1 cellular context compared by ENCODE assay signal in the genomic region with DNA sequence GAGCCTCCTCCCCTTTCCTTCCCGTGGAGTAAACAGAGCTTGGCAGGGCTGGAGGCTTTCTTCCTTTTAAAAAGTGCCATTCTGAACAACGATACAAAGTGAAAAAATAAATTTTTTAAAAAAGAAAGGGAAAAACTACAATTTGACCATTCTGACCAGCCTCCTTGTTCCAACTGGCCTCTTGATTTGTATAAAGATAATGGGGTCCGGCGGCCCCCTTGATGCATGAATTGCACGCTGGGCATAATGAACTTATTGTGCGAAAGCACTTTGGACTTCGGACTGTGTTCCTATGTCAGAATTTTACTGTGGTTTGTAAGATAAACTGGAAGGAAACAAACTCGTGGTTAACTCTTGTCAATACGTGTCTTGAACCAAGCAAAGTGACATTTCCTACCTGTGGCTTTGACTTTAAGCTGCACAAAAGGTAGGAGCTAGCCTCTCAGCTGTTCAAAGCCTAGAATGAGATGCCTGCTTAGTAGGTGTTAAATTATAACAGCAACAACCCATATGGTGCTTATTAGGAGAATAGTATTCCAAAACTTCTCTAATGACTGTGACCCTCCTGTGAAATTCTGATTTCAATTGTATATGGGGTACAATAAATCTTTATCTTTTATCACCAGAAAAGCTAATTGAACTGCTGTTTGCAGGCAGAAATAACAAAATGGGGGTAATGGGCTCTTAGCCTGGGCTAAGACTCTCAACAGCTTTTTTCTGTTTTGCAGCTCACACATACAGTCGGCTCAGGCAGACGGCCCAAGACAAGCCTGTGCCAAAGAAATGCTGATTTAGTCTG.
TF ChIP-seq lines count a peak whose summit lies in the region.

No MANE protein-coding gene starts in this region.

TF ChIP-seq in liver, 16 proteins besides CTCF, POLR2A, EP300 and RAD21 (continued from another document):
- no peak for TF ChIP-seq FOXA2 (IDR thresholded peaks at IDR 0.05)
- TF ChIP-seq, protein P1, sequence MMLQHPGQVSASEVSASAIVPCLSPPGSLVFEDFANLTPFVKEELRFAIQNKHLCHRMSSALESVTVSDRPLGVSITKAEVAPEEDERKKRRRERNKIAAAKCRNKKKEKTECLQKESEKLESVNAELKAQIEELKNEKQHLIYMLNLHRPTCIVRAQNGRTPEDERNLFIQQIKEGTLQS (IDR thresholded peaks at IDR 0.05): peak; percentile 9
- no peak for TF ChIP-seq NR2F2 (IDR thresholded peaks at IDR 0.05)
- TF ChIP-seq, protein P2, sequence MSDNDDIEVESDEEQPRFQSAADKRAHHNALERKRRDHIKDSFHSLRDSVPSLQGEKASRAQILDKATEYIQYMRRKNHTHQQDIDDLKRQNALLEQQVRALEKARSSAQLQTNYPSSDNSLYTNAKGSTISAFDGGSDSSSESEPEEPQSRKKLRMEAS (IDR thresholded peaks at IDR 0.05): peak; percentile 45
